ENCODE assay signal across 1 cellular context in genomic region chr19:45556835-45557234, GRCh38.
TF ChIP-seq lines count a peak whose summit lies in the region.

No MANE protein-coding gene starts in this region.

TF ChIP-seq in GM23338, 12 proteins besides CTCF, POLR2A, EP300 and RAD21 (continued from another document):
- no peak for TF ChIP-seq REST (IDR thresholded peaks at IDR 0.05; ENCODE audit: unreplicated experiment)
- TF ChIP-seq JUNB (IDR thresholded peaks at IDR 0.05; ENCODE audit: unreplicated experiment): no peak
